27 cellular contexts compared by ENCODE assay signal in the genomic region with DNA sequence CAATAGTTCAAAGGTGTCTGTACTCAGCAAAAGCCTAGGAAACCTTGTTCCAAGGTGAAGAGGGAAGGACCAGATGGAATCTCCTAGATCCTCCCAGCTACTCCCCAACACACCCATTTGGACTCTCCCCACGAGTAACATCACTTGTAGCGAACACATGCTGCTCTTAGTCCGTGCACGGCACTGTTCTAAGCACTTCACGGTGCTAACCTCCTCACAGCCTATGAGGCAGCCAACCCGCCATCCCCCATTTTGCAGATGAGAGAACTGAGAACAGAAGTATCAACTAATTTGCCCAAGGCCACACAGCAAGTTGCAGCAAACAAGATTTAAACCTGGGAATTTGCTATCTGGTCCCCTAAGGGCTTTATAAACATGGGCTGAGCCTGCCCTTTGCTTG. TPM values are rescaled to one million over a fixed set of nuclear protein-coding genes. Genes with fewer than 3 reads are reported as not detected.
DNase-seq lines count a peak whose midpoint lies in the region; ATAC-seq and TF ChIP-seq lines count a peak whose summit lies in the region.
"Had no signal": no experiment of that assay in that cellular context is flagged by ENCODE, and none has a peak within 500 bp of the region (broad histone marks: within the 10 kb centered on the region; RNA-seq: fewer than 3 reads in every experiment).

No MANE protein-coding gene starts in this region.

- H3K9me3 Mint-ChIP-seq in natural killer cell (no peaks in the 10 kb centered on the region), type B pancreatic cell (no peaks in the 10 kb centered on the region)
- no peaks in the 10 kb centered on the region for H3K9me3 Mint-ChIP-seq in natural killer cell treated with Interleukin-12 subunit alpha and Interleukin-12 subunit beta and Interleukin-15 and Interleukin-18, amount 100 ng/mL, for 72 hours
- H3K9me3 Mint-ChIP-seq in activated T-helper 17 cell treated with anti-CD3 and anti-CD28 coated beads, Interleukin-2, amount 50 U/mL, for 72 hours, result no peaks in the 10 kb centered on the region
- no peaks in the 10 kb centered on the region for H3K9me3 Mint-ChIP-seq in naive thymus-derived CD4-positive, alpha-beta T cell
- H3K9me3 Mint-ChIP-seq: activated naive CD8-positive, alpha-beta T cell treated with anti-CD3 and anti-CD28 coated beads for 36 hours had no signal

- TF ChIP-seq POLR2A in testis (IDR thresholded peaks at IDR 0.05), result no peak

- H3K36me3 Mint-ChIP-seq in natural killer cell, result no peaks in the 10 kb centered on the region
- H3K36me3 Mint-ChIP-seq in natural killer cell treated with Interleukin-12 subunit alpha and Interleukin-12 subunit beta and Interleukin-15 and Interleukin-18, amount 100 ng/mL, for 72 hours, result no peaks in the 10 kb centered on the region
- H3K36me3 Mint-ChIP-seq in activated T-helper 17 cell treated with anti-CD3 and anti-CD28 coated beads, Interleukin-2, amount 50 U/mL, for 72 hours (ENCODE audit: low read depth), result peaks cover 31% of the 10 kb centered on the region
- peaks cover 4 to 11% (median 10%) of the 10 kb centered on the region in 5 donors for H3K36me3 Mint-ChIP-seq in naive thymus-derived CD4-positive, alpha-beta T cell
- H3K36me3 Mint-ChIP-seq in type B pancreatic cell, result peaks cover 18% of the 10 kb centered on the region

- H3K27me3 Mint-ChIP-seq in natural killer cell (ENCODE audit: low read depth in 2 of 2), result no peaks in the 10 kb centered on the region
- no peaks in the 10 kb centered on the region for H3K27me3 Mint-ChIP-seq in natural killer cell treated with Interleukin-12 subunit alpha and Interleukin-12 subunit beta and Interleukin-15 and Interleukin-18, amount 100 ng/mL, for 72 hours
- no peaks in the 10 kb centered on the region for H3K27me3 Mint-ChIP-seq in activated T-helper 17 cell treated with anti-CD3 and anti-CD28 coated beads, Interleukin-2, amount 50 U/mL, for 72 hours
- H3K27me3 Mint-ChIP-seq in naive thymus-derived CD4-positive, alpha-beta T cell, result no peaks in the 10 kb centered on the region
- no peaks in the 10 kb centered on the region for H3K27me3 Mint-ChIP-seq in type B pancreatic cell
- H3K27me3 Mint-ChIP-seq: activated naive CD8-positive, alpha-beta T cell treated with anti-CD3 and anti-CD28 coated beads for 36 hours had no signal

- no peak for TF ChIP-seq CTCF in natural killer cell (IDR thresholded peaks at IDR 0.05)
- TF ChIP-seq CTCF in type B pancreatic cell (conservative IDR thresholded peaks at IDR 0.05), result no peak
- no peak for TF ChIP-seq CTCF in testis (IDR thresholded peaks at IDR 0.05)

- no peaks in the 10 kb centered on the region for H3K9me3 ChIP-seq in naive thymus-derived CD4-positive, alpha-beta T cell (ENCODE audit: control insufficient read depth in 2 of 3, low read length in 3 of 3)
- no peaks in the 10 kb centered on the region for H3K9me3 ChIP-seq in testis
- H3K9me3 ChIP-seq: BLaER1 treated with 17β-estradiol and CSF1 and Interleukin-3, amounts not matched to agents 10 nM and 100 nM; esophagus squamous epithelium; heart right ventricle; suprapubic skin had no signal

- peaks cover 0 to 45% (median 8%) of the 10 kb centered on the region in 3 experiments for H3K36me3 ChIP-seq in naive thymus-derived CD4-positive, alpha-beta T cell (ENCODE audit: control insufficient read depth in 2 of 3, insufficient read depth in 3 of 3, low read length in 3 of 3)
- no peaks in the 10 kb centered on the region for H3K36me3 ChIP-seq in testis (ENCODE audit: low read depth, missing control alignments)

- no peak overlapping the region for H3K4me3 ChIP-seq in naive thymus-derived CD4-positive, alpha-beta T cell (ENCODE audit: low read length)
- no peak overlapping the region for H3K4me3 ChIP-seq in testis
- H3K4me3 ChIP-seq: BLaER1 treated with 17β-estradiol and CSF1 and Interleukin-3, amounts not matched to agents 10 nM and 100 nM; esophagus squamous epithelium; heart right ventricle; suprapubic skin had no signal

- no peak overlapping the region for H3K27ac ChIP-seq in naive thymus-derived CD4-positive, alpha-beta T cell (ENCODE audit: low read depth, low read length)
- H3K27ac ChIP-seq in testis, result peak overlapping the region in 1 of 2 donors; percentile 61
- H3K27ac ChIP-seq: BLaER1 treated with 17β-estradiol and CSF1 and Interleukin-3, amounts not matched to agents 10 nM and 100 nM; esophagus squamous epithelium; foreskin keratinocyte; heart right ventricle; suprapubic skin had no signal

- no peak overlapping the region for H3K4me3 Mint-ChIP-seq in natural killer cell
- H3K4me3 Mint-ChIP-seq in natural killer cell treated with Interleukin-12 subunit alpha and Interleukin-12 subunit beta and Interleukin-15 and Interleukin-18, amount 100 ng/mL, for 72 hours, result no peak overlapping the region
- no peak overlapping the region for H3K4me3 Mint-ChIP-seq in activated T-helper 17 cell treated with anti-CD3 and anti-CD28 coated beads, Interleukin-2, amount 50 U/mL, for 72 hours
- peak overlapping the region in 2 of 10 donors; percentile 1 to 23 for H3K4me3 Mint-ChIP-seq in naive thymus-derived CD4-positive, alpha-beta T cell
- H3K4me3 Mint-ChIP-seq in type B pancreatic cell, result peak overlapping the region; percentile 29
- H3K4me3 Mint-ChIP-seq: activated naive CD8-positive, alpha-beta T cell treated with anti-CD3 and anti-CD28 coated beads for 36 hours had no signal

- peak overlapping the region; percentile 55 to 74 for H3K27ac Mint-ChIP-seq in natural killer cell
- peak overlapping the region in 1 of 2 donors; percentile 78 for H3K27ac Mint-ChIP-seq in natural killer cell treated with Interleukin-12 subunit alpha and Interleukin-12 subunit beta and Interleukin-15 and Interleukin-18, amount 100 ng/mL, for 72 hours
- peak overlapping the region; percentile 45 for H3K27ac Mint-ChIP-seq in activated T-helper 17 cell treated with anti-CD3 and anti-CD28 coated beads, Interleukin-2, amount 50 U/mL, for 72 hours
- peak overlapping the region in 7 of 9 donors; percentile 13 to 61 (median 29) for H3K27ac Mint-ChIP-seq in naive thymus-derived CD4-positive, alpha-beta T cell
- H3K27ac Mint-ChIP-seq in type B pancreatic cell, result peak overlapping the region; percentile 66
- H3K27ac Mint-ChIP-seq: activated naive CD8-positive, alpha-beta T cell treated with anti-CD3 and anti-CD28 coated beads for 36 hours had no signal

- no peak for DNase-seq in natural killer cell
- no peak for DNase-seq in natural killer cell treated with Interleukin-12 subunit alpha and Interleukin-12 subunit beta and Interleukin-15 and Interleukin-18, amount 100 ng/mL, for 72 hours (ENCODE audit: low spot score)
- no peak for DNase-seq in naive thymus-derived CD4-positive, alpha-beta T cell
- DNase-seq in type B pancreatic cell (ENCODE audit: extremely low spot score, unreplicated experiment), result no peak
- no peak for DNase-seq in activated CD4-positive, CD25-positive, alpha-beta regulatory T cell treated with anti-CD3 and anti-CD28 coated beads, Interleukin-2, amount 50 U/mL, for 72 hours
- no peak for DNase-seq in stimulated activated CD4-positive, alpha-beta T cell treated with anti-CD3 and anti-CD28 coated beads, Interleukin-1b, Interleukin-23, amount 100 ng/mL, for 48 hours
- DNase-seq in testis, result no peak
- DNase-seq: activated CD4-positive, alpha-beta T cell treated with anti-CD3 and anti-CD28 coated beads, Interleukin-2, amount 50 U/mL, for 48 hours; activated CD8-positive, alpha-beta memory T cell treated with anti-CD3 and anti-CD28 coated beads, Interleukin-2, amount 50 U/mL, for 4 hours; activated naive CD8-positive, alpha-beta T cell treated with anti-CD3 and anti-CD28 coated beads for 36 hours; central memory CD4-positive, alpha-beta T cell; dermis blood vessel endothelial cell; esophagus squamous epithelium; foreskin keratinocyte; heart right ventricle; kidney; left ventricle myocardium superior; mesendoderm; NCI-H1092; NCI-H1694; NCI-H446; NCI-H774; SIG-M5 had no signal

- H3K4me1 Mint-ChIP-seq in natural killer cell (peaks cover 4 to 39% of the 10 kb centered on the region in 2 donors), type B pancreatic cell (ENCODE audit: unreplicated experiment) (peaks cover 31% of the 10 kb centered on the region)
- H3K4me1 Mint-ChIP-seq in natural killer cell treated with Interleukin-12 subunit alpha and Interleukin-12 subunit beta and Interleukin-15 and Interleukin-18, amount 100 ng/mL, for 72 hours (ENCODE audit: low read depth in 2 of 2), result peaks cover 4 to 24% of the 10 kb centered on the region in 2 donors
- H3K4me1 Mint-ChIP-seq in activated T-helper 17 cell treated with anti-CD3 and anti-CD28 coated beads, Interleukin-2, amount 50 U/mL, for 72 hours, result peaks cover 4% of the 10 kb centered on the region
- peaks cover 5 to 26% (median 11%) of the 10 kb centered on the region in 7 donors for H3K4me1 Mint-ChIP-seq in naive thymus-derived CD4-positive, alpha-beta T cell

- H3K27me3 ChIP-seq in naive thymus-derived CD4-positive, alpha-beta T cell (ENCODE audit: control insufficient read depth in 2 of 2, insufficient read depth in 2 of 2, low read length in 2 of 2), result no peaks in the 10 kb centered on the region
- H3K27me3 ChIP-seq in testis, result no peaks in the 10 kb centered on the region
- H3K27me3 ChIP-seq: BLaER1 treated with 17β-estradiol and CSF1 and Interleukin-3, amounts not matched to agents 10 nM and 100 nM; esophagus squamous epithelium; foreskin keratinocyte; heart right ventricle; suprapubic skin had no signal

- 71 to 73% methylated on average over 6 of the region's 6 CpGs for WGBS in testis, 2 donors

- POLR2A ChIA-PET in naive thymus-derived CD4-positive, alpha-beta T cell (lab: Charles Lee), result no interaction called here

- intact Hi-C loops in natural killer cell (cut with micrococcal nuclease), result no loop called here
- intact Hi-C loops in naive thymus-derived CD4-positive, alpha-beta T cell (cut with micrococcal nuclease), result no loop called here
- intact Hi-C loops in testis (cut with DNase I; ENCODE audit: low total_unique reads), result no loop called here

- H3K4me1 ChIP-seq in naive thymus-derived CD4-positive, alpha-beta T cell (ENCODE audit: control insufficient read depth in 2 of 2, insufficient read depth in 2 of 2, low read length in 2 of 2), result no peaks in the 10 kb centered on the region
- peaks cover 68% of the 10 kb centered on the region for H3K4me1 ChIP-seq in testis
- H3K4me1 ChIP-seq: foreskin keratinocyte had no signal

- ATAC-seq in natural killer cell, result no peak
- no peak for ATAC-seq in natural killer cell treated with Interleukin-12 subunit alpha and Interleukin-12 subunit beta and Interleukin-15 and Interleukin-18, amount 100 ng/mL, for 72 hours
- ATAC-seq in activated T-helper 17 cell treated with anti-CD3 and anti-CD28 coated beads, Interleukin-2, amount 50 U/mL, for 72 hours (replicated peaks), result no peak
- no peak for ATAC-seq in naive thymus-derived CD4-positive, alpha-beta T cell
- ATAC-seq: activated CD4-positive, CD25-positive, alpha-beta regulatory T cell treated with anti-CD3 and anti-CD28 coated beads, Interleukin-2, amount 50 U/mL, for 24 hours; foreskin keratinocyte; heart right ventricle; left ventricle myocardium superior had no signal

- CTCF ChIA-PET in naive thymus-derived CD4-positive, alpha-beta T cell (lab: Charles Lee), result no interaction called here

RNA-seq across cellular contexts. Expression of gene MRPL37, which starts 24.3 kb away (rescaled TPM):
- 10 to 100 TPM; 23.0 to 31.9 (median 28.8) TPM for total RNA-seq in natural killer cell
- 100 to 1,000 TPM; 109 to 158 TPM for total RNA-seq in natural killer cell treated with Interleukin-12 subunit alpha and Interleukin-12 subunit beta and Interleukin-15 and Interleukin-18, amount 100 ng/mL, for 72 hours
- 100 to 1,000 TPM; 115 to 164 TPM for total RNA-seq in activated T-helper 17 cell treated with anti-CD3 and anti-CD28 coated beads, Interleukin-2, amount 50 U/mL, for 72 hours
- 10 to 100 TPM; 25.4 to 86.7 (median 36.4) TPM for total RNA-seq in naive thymus-derived CD4-positive, alpha-beta T cell
- polyA plus RNA-seq in naive thymus-derived CD4-positive, alpha-beta T cell, result 10 to 100 TPM; 54.8 to 64.1 TPM
- 77.9 and 78.4 TPM in 2 replicates for total RNA-seq in type B pancreatic cell (ENCODE audit: low replicate concordance)
- total RNA-seq in testis, result 10 to 100 TPM; 89.1 to 91.4 TPM
- 74.2 TPM for polyA plus RNA-seq in testis (ENCODE audit: insufficient read depth, low read depth, low replicate concordance)

RNA-seq across cellular contexts. Expression of gene CYB5RL, which starts 24.4 kb away (rescaled TPM):
- total RNA-seq in natural killer cell (1 to 10 TPM; 5.6 to 6.7 (median 6.2) TPM), type B pancreatic cell (ENCODE audit: low replicate concordance) (10.3 and 10.9 TPM in 2 replicates), testis (10 to 100 TPM in 1 of 2 donors, 1 to 10 TPM in 1; 8.7 to 11.5 TPM)
- total RNA-seq in natural killer cell treated with Interleukin-12 subunit alpha and Interleukin-12 subunit beta and Interleukin-15 and Interleukin-18, amount 100 ng/mL, for 72 hours, result 10 to 100 TPM in 1 of 2 donors, 1 to 10 TPM in 1; 7.1 to 12.0 TPM
- total RNA-seq in activated T-helper 17 cell treated with anti-CD3 and anti-CD28 coated beads, Interleukin-2, amount 50 U/mL, for 72 hours, result 10 to 100 TPM; 11.9 to 12.7 TPM
- 10 to 100 TPM in 2 of 5 experiments, 1 to 10 TPM in 3; 5.1 to 13.5 (median 7.1) TPM for total RNA-seq in naive thymus-derived CD4-positive, alpha-beta T cell
- polyA plus RNA-seq in naive thymus-derived CD4-positive, alpha-beta T cell, result 1 to 10 TPM; 3.4 to 3.6 TPM
- 6.3 TPM for polyA plus RNA-seq in testis (ENCODE audit: insufficient read depth, low read depth, low replicate concordance)
